11 cellular contexts compared by ENCODE assay signal in the genomic region with DNA sequence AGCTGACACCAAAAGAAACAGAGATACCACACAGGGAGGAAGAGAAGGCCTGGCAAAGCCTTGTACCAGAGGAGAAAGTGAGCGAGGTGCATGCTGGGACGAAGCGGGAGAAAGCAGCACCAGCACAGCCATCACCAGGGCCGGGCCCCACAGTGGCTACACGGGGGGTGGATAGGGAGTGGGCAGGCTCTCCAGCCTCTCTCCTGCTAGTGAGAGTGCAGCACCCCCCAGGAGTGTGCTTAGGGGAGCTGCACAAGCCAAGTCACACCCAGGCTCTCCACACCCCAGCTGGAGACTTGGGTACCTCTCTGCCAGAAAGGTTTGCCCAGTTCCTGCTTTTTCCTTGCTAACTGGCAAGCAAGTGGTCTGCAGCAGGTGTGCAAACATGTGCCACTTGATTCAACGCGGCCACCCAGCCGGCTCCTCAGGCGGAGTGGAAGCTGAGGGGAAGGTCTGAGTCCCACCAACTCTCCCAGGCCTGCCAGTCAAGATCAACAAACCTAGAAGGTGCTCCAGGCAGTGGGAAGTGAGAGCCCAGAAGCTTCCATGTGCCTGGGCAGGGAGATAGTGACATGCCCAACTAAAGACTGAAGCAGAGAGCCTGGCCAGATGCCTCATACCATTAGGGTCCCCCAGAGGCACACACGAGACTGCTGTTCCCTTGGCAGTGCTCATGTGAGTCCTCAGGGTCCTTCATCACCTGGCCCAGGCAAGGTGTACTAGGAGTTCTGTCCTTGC. TPM values are rescaled to one million over a fixed set of nuclear protein-coding genes. Genes with fewer than 3 reads are reported as not detected.
DNase-seq lines count a peak whose midpoint lies in the region; ATAC-seq lines count a peak whose summit lies in the region.
"Had no signal": no experiment of that assay in that cellular context is flagged by ENCODE, and none has a peak within 500 bp of the region (broad histone marks: within the 10 kb centered on the region; RNA-seq: fewer than 3 reads in every experiment).

No MANE protein-coding gene starts in this region.

- H3K27me3 Mint-ChIP-seq in activated naive CD8-positive, alpha-beta T cell treated with anti-CD3 and anti-CD28 coated beads, Interleukin-2, amount 10 ng/mL, durations not matched to agents 7 days and 5 days, result no peaks in the 10 kb centered on the region
- no peaks in the 10 kb centered on the region for H3K27me3 Mint-ChIP-seq in naive thymus-derived CD8-positive, alpha-beta T cell
- H3K27me3 Mint-ChIP-seq: dendritic cell treated with granulocyte-macrophage colony-stimulating factor and Interleukin-4, amounts not matched to agents 40 ng/mL and 50 ng/mL, for 4 days had no signal

- peaks cover 8% of the 10 kb centered on the region for H3K36me3 Mint-ChIP-seq in activated naive CD8-positive, alpha-beta T cell treated with anti-CD3 and anti-CD28 coated beads, Interleukin-2, amount 10 ng/mL, durations not matched to agents 7 days and 5 days
- H3K36me3 Mint-ChIP-seq in naive thymus-derived CD8-positive, alpha-beta T cell, result peaks cover 0 to 58% (median 3%) of the 10 kb centered on the region in 3 donors

- POLR2A ChIA-PET in activated naive CD8-positive, alpha-beta T cell treated with anti-CD3 and anti-CD28 coated beads, Interleukin-2, amount 10 ng/mL, durations not matched to agents 7 days and 5 days (lab: Charles Lee), result no interaction called here
- POLR2A ChIA-PET in naive thymus-derived CD8-positive, alpha-beta T cell (lab: Charles Lee), result interaction anchor here (0.6 kb wide), 1 partner anchor 48 kb away, joined by 4 read pairs; no protein-coding TSS in a partner anchor

- DNase-seq in D341Med (ENCODE audit: low spot score), result peak; percentile 18
- DNase-seq in NCI-H1105 (lab: John Stamatoyannopoulos, UW), result peak; percentile 50
- peak; percentile 25 for DNase-seq in activated naive CD8-positive, alpha-beta T cell treated with anti-CD3 and anti-CD28 coated beads, Interleukin-2, amount 10 ng/mL, durations not matched to agents 7 days and 5 days
- peak in 1 of 10 donors; percentile 7 for DNase-seq in naive thymus-derived CD8-positive, alpha-beta T cell
- no peak for DNase-seq in DMS114 treated with DMSO at 0.1 percent for 48 hours (lab: John Stamatoyannopoulos, UW; ENCODE audit: unreplicated experiment)
- DNase-seq: activated naive CD4-positive, alpha-beta T cell; NCI-H146; uterus had no signal

- H3K4me3 Mint-ChIP-seq in activated naive CD8-positive, alpha-beta T cell treated with anti-CD3 and anti-CD28 coated beads, Interleukin-2, amount 10 ng/mL, durations not matched to agents 7 days and 5 days, result no peak overlapping the region
- H3K4me3 Mint-ChIP-seq in naive thymus-derived CD8-positive, alpha-beta T cell, result no peak overlapping the region
- H3K4me3 Mint-ChIP-seq: dendritic cell treated with granulocyte-macrophage colony-stimulating factor and Interleukin-4, amounts not matched to agents 40 ng/mL and 50 ng/mL, for 4 days had no signal

- ATAC-seq in activated naive CD8-positive, alpha-beta T cell treated with anti-CD3 and anti-CD28 coated beads, Interleukin-2, amount 10 ng/mL, durations not matched to agents 7 days and 5 days (ENCODE audit: low read depth), result no peak
- ATAC-seq in naive thymus-derived CD8-positive, alpha-beta T cell, result no peak
- ATAC-seq in HG03175 (IDR thresholded peaks at IDR 0.05; ENCODE audit: unreplicated experiment) (no peak), GM19455 (IDR thresholded peaks at IDR 0.05; ENCODE audit: unreplicated experiment) (no peak)

- peaks cover 15% of the 10 kb centered on the region for H3K4me1 Mint-ChIP-seq in activated naive CD8-positive, alpha-beta T cell treated with anti-CD3 and anti-CD28 coated beads, Interleukin-2, amount 10 ng/mL, durations not matched to agents 7 days and 5 days
- peaks cover 14 to 64% (median 23%) of the 10 kb centered on the region in 4 donors for H3K4me1 Mint-ChIP-seq in naive thymus-derived CD8-positive, alpha-beta T cell

- no peaks in the 10 kb centered on the region for H3K9me3 Mint-ChIP-seq in activated naive CD8-positive, alpha-beta T cell treated with anti-CD3 and anti-CD28 coated beads, Interleukin-2, amount 10 ng/mL, durations not matched to agents 7 days and 5 days
- H3K9me3 Mint-ChIP-seq in naive thymus-derived CD8-positive, alpha-beta T cell, result no peaks in the 10 kb centered on the region
- H3K9me3 Mint-ChIP-seq: dendritic cell treated with granulocyte-macrophage colony-stimulating factor and Interleukin-4, amounts not matched to agents 40 ng/mL and 50 ng/mL, for 4 days had no signal

- peak overlapping the region; percentile 40 for H3K27ac Mint-ChIP-seq in activated naive CD8-positive, alpha-beta T cell treated with anti-CD3 and anti-CD28 coated beads, Interleukin-2, amount 10 ng/mL, durations not matched to agents 7 days and 5 days
- H3K27ac Mint-ChIP-seq in naive thymus-derived CD8-positive, alpha-beta T cell, result peak overlapping the region in 7 of 10 donors; percentile 27 to 82 (median 66)
- H3K27ac Mint-ChIP-seq: dendritic cell treated with granulocyte-macrophage colony-stimulating factor and Interleukin-4, amounts not matched to agents 40 ng/mL and 50 ng/mL, for 4 days had no signal

RNA-seq across cellular contexts. Expression of a gene that starts 39.9 kb away (rescaled TPM):
- total RNA-seq in activated naive CD8-positive, alpha-beta T cell treated with anti-CD3 and anti-CD28 coated beads, Interleukin-2, amount 10 ng/mL, durations not matched to agents 7 days and 5 days, result 10 to 100 TPM; 31.1 to 31.5 TPM
- total RNA-seq in naive thymus-derived CD8-positive, alpha-beta T cell, result 10 to 100 TPM; 28.3 to 29.1 TPM
- polyA plus RNA-seq in naive thymus-derived CD8-positive, alpha-beta T cell, result 10 to 100 TPM in 2 of 3 donors, 1 to 10 TPM in 1; 5.9 to 20.1 (median 10.1) TPM

RNA-seq across cellular contexts. Expression of a gene that starts 54.8 kb away (rescaled TPM):
- 1 to 10 TPM; 9.4 to 9.7 TPM for total RNA-seq in activated naive CD8-positive, alpha-beta T cell treated with anti-CD3 and anti-CD28 coated beads, Interleukin-2, amount 10 ng/mL, durations not matched to agents 7 days and 5 days
- total RNA-seq in naive thymus-derived CD8-positive, alpha-beta T cell, result 1 to 10 TPM; 8.6 to 9.3 TPM
- 1 to 10 TPM; 4.4 to 8.5 (median 5.1) TPM for polyA plus RNA-seq in naive thymus-derived CD8-positive, alpha-beta T cell
